37 cellular contexts compared by ENCODE assay signal in the genomic region with DNA sequence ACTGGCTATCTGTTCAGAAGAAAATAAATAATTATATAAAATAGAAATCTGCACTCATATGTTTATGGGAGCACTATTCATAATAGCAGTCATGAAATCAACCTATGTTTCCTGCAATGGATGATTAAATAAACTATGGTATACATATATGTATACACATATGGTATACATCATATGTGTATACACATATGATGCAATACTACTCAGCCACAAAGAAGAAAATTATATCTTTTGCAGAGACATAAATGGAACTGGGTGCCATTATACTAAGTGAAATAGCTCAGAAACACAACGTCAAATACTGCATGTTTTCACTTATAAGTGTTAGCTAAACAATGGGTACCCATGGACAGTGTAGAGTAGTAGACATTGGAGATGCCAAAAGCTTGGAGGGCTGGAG.
"Had no signal": no experiment of that assay in that cellular context is flagged by ENCODE, and none has a peak within 500 bp of the region (broad histone marks: within the 10 kb centered on the region; RNA-seq: fewer than 3 reads in every experiment).

No MANE protein-coding gene starts in this region.

- H3K27me3 ChIP-seq: MG63 had no signal

- H3K4me3 ChIP-seq: MG63 had no signal

- H3K9me3 ChIP-seq: MG63 had no signal

- H3K36me3 ChIP-seq: MG63 had no signal

- DNase-seq: Karpas-422, Kasumi-1, MG63, MM.1S, MV-4-11, NCI-H1048, NCI-H1092, NCI-H1092 treated with DMSO at 0.1 percent for 48 hours, NCI-H1105, NCI-H1105 treated with DMSO at 0.1 percent for 48 hours, NCI-H1417, NCI-H1417 treated with DMSO at 0.1 percent for 48 hours, NCI-H1436, NCI-H1436 treated with DMSO at 0.1 percent for 48 hours, NCI-H146, NCI-H1694, NCI-H1694 treated with DMSO at 0.1 percent for 48 hours, NCI-H187, NCI-H187 treated with DMSO at 0.1 percent for 48 hours, NCI-H1930, NCI-H2029, NCI-H2029 treated with DMSO at 0.1 percent for 48 hours, NCI-H2081, NCI-H2081 treated with DMSO at 0.1 percent for 48 hours, NCI-H2107, NCI-H2171, NCI-H2171 treated with DMSO at 0.1 percent for 48 hours, NCI-H2227 treated with DMSO at 0.1 percent for 48 hours, NCI-H226, NCI-H345, NCI-H446, NCI-H446 treated with DMSO at 0.1 percent for 48 hours, NCI-H510A, NCI-H510A treated with DMSO at 0.1 percent for 48 hours, NCI-H524, NCI-H524 treated with DMSO at 0.1 percent for 48 hours, NCI-H526 had no signal
